Comparison of ENCODE assay signal across 1 cellular context in the genomic region with DNA sequence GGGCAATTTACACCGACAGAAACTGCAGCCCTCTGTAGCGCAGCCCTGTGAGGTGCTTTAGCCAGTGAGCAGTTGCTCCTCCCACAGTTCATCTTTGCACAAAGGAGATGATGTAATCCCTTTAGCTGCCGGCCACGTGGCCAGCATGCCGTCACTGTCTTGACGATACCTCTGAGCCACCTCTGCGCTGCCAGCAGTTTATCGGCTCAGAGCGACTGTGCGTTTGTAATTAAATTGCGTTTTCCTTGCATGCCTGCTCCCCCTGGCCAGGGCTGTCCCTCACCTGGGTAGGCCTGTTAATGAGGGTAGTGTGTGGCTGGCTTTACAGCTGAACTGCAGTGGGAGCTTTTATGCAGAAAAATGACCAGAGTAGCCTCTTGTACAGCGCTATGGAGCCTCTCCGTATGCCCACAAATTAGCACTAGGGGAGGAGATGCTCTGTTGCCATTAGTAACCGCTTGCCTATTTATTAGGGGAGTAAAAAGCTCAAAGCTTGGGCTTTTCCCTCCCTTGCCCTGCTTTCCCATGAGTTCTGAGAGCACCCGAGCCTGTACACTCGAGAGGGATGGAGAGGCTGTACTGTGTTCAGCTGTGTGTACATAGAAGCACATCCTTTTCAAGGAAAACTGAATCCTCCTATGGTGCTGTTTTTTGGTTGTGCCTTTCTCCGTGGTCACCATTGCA.
TF ChIP-seq lines count a peak whose summit lies in the region.

No MANE protein-coding gene starts in this region.

TF ChIP-seq in H1, 55 proteins besides CTCF, POLR2A, EP300 and RAD21 (continued from another document):
- peak; percentile 58 for TF ChIP-seq RNF2 (IDR thresholded peaks at IDR 0.05; ENCODE audit: borderline replicate concordance, low read depth, low read length, missing control alignments, poor library complexity, severe bottlenecking)
- peak; percentile 98 for TF ChIP-seq ATF2 (IDR thresholded peaks at IDR 0.05; ENCODE audit: low read length)
- 0 out of 2 replicates have a peak, but pooled peaks have one; percentile 46 for TF ChIP-seq JUN (IDR thresholded peaks at IDR 0.05; ENCODE audit: low read depth, low read length)
- TF ChIP-seq SAP30 (IDR thresholded peaks at IDR 0.05; ENCODE audit: insufficient read depth, insufficient replicate concordance, low read length) = no peak
- peak; percentile 62; the same call in 1 of the 2 replicates for TF ChIP-seq JUND (IDR thresholded peaks at IDR 0.05; ENCODE audit: low read length)
- no peak for TF ChIP-seq TCF12 (IDR thresholded peaks at IDR 0.05; ENCODE audit: low read depth, low read length)
- TF ChIP-seq SIN3A (conservative IDR thresholded peaks at IDR 0.05 in 1 of 2, IDR thresholded peaks at IDR 0.05 in 1 of 2; ENCODE audit: low read depth in 1 of 2, low read length in 2 of 2) = no peak
TF ChIP-seq in H1: peak in this region for 8.
